Comparison of ENCODE assay signal across 19 cellular contexts in genomic region chr12:24743891-24744793, GRCh38.
"Had no signal": no experiment of that assay in that cellular context is flagged by ENCODE, and none has a peak within 500 bp of the region (broad histone marks: within the 10 kb centered on the region; RNA-seq: fewer than 3 reads in every experiment).

No MANE protein-coding gene starts in this region.

- H3K27ac ChIP-seq: left ventricle myocardium inferior, parathyroid adenoma, spleen, thoracic aorta, upper lobe of right lung had no signal

- H3K27ac Mint-ChIP-seq: activated naive CD8-positive, alpha-beta T cell; natural killer cell; stimulated activated naive B cell treated with anti-CD40 and anti-IgM and Interleukin-4, amounts not matched to agents 10 μg/mL and 1 μg/mL and 100 μg/mL, for 72 hours had no signal

- H3K36me3 ChIP-seq: left ventricle myocardium inferior, spleen, thoracic aorta, upper lobe of right lung had no signal

- H3K4me3 Mint-ChIP-seq: activated naive CD8-positive, alpha-beta T cell; natural killer cell; stimulated activated naive B cell treated with anti-CD40 and anti-IgM and Interleukin-4, amounts not matched to agents 10 μg/mL and 1 μg/mL and 100 μg/mL, for 72 hours had no signal

- H3K9me3 ChIP-seq: SK-N-SH, spleen, thoracic aorta, upper lobe of right lung had no signal

- H3K27me3 Mint-ChIP-seq: stimulated activated naive B cell treated with anti-CD40 and anti-IgM and Interleukin-4, amounts not matched to agents 10 μg/mL and 1 μg/mL and 100 μg/mL, for 72 hours had no signal

- H3K4me3 ChIP-seq: left ventricle myocardium inferior, spleen, thoracic aorta, upper lobe of right lung had no signal

- H3K9me3 Mint-ChIP-seq: natural killer cell; stimulated activated naive B cell treated with anti-CD40 and anti-IgM and Interleukin-4, amounts not matched to agents 10 μg/mL and 1 μg/mL and 100 μg/mL, for 72 hours had no signal

- H2AFZ ChIP-seq: parathyroid adenoma had no signal

- H3K27me3 ChIP-seq: spleen, upper lobe of right lung had no signal

- H3K4me2 ChIP-seq: SK-N-SH had no signal

- H3K4me1 Mint-ChIP-seq: natural killer cell had no signal

- DNase-seq: activated CD4-positive, alpha-beta T cell treated with anti-CD3 and anti-CD28 coated beads, Interleukin-2, amount 50 U/mL, for 1 hour; activated CD4-positive, CD25-positive, alpha-beta regulatory T cell treated with anti-CD3 and anti-CD28 coated beads, Interleukin-2, amount 50 U/mL, for 72 hours; activated CD8-positive, alpha-beta memory T cell treated with anti-CD3 and anti-CD28 coated beads, Interleukin-2, amount 50 U/mL, for 4 hours; activated effector memory CD4-positive, alpha-beta T cell treated with anti-CD3 and anti-CD28 coated beads, Interleukin-2, amount 50 U/mL, for 16 hours; activated T-cell treated with anti-CD3 and anti-CD28 coated beads, Interleukin-2, amount 50 U/mL, for 48 hours; kidney glomerular epithelial cell; left ventricle myocardium inferior; mesenchymal stem cell; natural killer cell; SK-N-SH; spleen; stimulated activated naive B cell treated with anti-CD40 and anti-IgM and Interleukin-4, amounts not matched to agents 10 μg/mL and 1 μg/mL and 100 μg/mL, for 72 hours; upper lobe of right lung had no signal

- H3K79me2 ChIP-seq: parathyroid adenoma had no signal

- ATAC-seq: natural killer cell; sciatic nerve; stimulated activated naive B cell treated with anti-CD40 and anti-IgM and Interleukin-4, amounts not matched to agents 10 μg/mL and 1 μg/mL and 100 μg/mL, for 72 hours; upper lobe of right lung had no signal

- FAIRE-seq: bronchial epithelial cell, frontal cortex had no signal

- H3K9ac ChIP-seq: parathyroid adenoma, SK-N-SH had no signal

- H3K4me1 ChIP-seq: parathyroid adenoma, upper lobe of right lung had no signal

- H3K36me3 Mint-ChIP-seq: activated naive CD8-positive, alpha-beta T cell; natural killer cell had no signal
